30 cellular contexts compared by ENCODE assay signal in the genomic region with DNA sequence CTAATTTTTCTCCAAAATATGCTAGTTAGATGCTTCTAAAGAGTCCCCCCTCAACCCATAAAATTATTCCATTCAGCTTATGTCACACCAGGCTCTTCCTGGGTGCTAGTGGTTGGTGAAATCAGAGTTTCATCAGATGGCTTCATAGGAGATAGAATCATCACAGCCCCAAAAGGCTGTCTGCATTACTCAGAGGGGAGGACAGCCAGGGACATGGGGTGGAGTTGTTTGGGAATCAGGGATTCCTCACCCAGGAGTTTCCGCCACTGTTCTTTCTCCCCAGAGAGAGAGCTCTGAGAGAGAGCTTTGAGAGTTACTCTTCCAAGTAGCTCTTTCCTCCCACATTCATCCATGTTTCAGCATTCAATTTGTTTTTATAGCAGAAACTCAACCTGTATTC. TPM values are rescaled to one million over a fixed set of nuclear protein-coding genes. Genes with fewer than 3 reads are reported as not detected.
DNase-seq lines count a peak whose midpoint lies in the region; ATAC-seq and TF ChIP-seq lines count a peak whose summit lies in the region.
"Had no signal": no experiment of that assay in that cellular context is flagged by ENCODE, and none has a peak within 500 bp of the region (broad histone marks: within the 10 kb centered on the region; RNA-seq: fewer than 3 reads in every experiment).

No MANE protein-coding gene starts in this region.

- TF ChIP-seq CTCF in fibroblast of the aortic adventitia (IDR thresholded peaks at IDR 0.05; ENCODE audit: insufficient read depth, low read length) (no peak), GM13976 (IDR thresholded peaks at IDR 0.05; ENCODE audit: borderline replicate concordance, control extremely low read depth, extremely low read depth, insufficient read depth, missing control alignments) (no peak)

- H3K4me3 ChIP-seq in fibroblast of the aortic adventitia (ENCODE audit: low read depth, low read length) = no peak overlapping the region
- H3K4me3 ChIP-seq: ascending aorta, esophagus muscularis mucosa, mucosa of descending colon, neural progenitor cell, prostate gland, SJSA1, skin epidermis, vagina had no signal

- in situ Hi-C loops in GM13976 (cut with MboI; ENCODE audit: low sequenced_read_pairs, unreplicated experiment) = no loop called here

- no peak for ATAC-seq in HG03139 (IDR thresholded peaks at IDR 0.05; ENCODE audit: unreplicated experiment)
- ATAC-seq: activated CD4-positive, alpha-beta T cell treated with anti-CD3 and anti-CD28 coated beads for 36 hours; activated T-cell treated with anti-CD3 and anti-CD28 coated beads, Interleukin-2, amount 50 U/mL, for 72 hours; mucosa of descending colon; PC-3; stimulated activated effector memory CD8-positive, alpha-beta T cell treated with anti-CD3 and anti-CD28 coated beads, Interleukin-12 subunit alpha, Interleukin-12 subunit beta, amount 100 ng/mL, for 72 hours had no signal

- DNase-seq in GM03348 (ENCODE audit: low spot score) (peak; percentile 84), amniotic epithelial cell (ENCODE audit: low read depth) (peak; percentile 43), fibroblast of the aortic adventitia (ENCODE audit: low read depth) (peak; percentile 31), stromal cell of bone marrow (ENCODE audit: low read depth) (peak; percentile 62), GM13976 (ENCODE audit: low spot score) (no peak), OCI-M2 (lab: John Stamatoyannopoulos, UW; ENCODE audit: unreplicated experiment) (no peak)
- DNase-seq: activated CD4-positive, alpha-beta T cell treated with anti-CD3 and anti-CD28 coated beads for 36 hours; activated naive CD4-positive, alpha-beta T cell treated with anti-CD3 and anti-CD28 coated beads, Interleukin-2, amount 50 U/mL, for 16 hours; activated T-cell treated with anti-CD3 and anti-CD28 coated beads, Interleukin-2, amount 50 U/mL, for 72 hours; BE2C; DMS79; head of caudate nucleus; mucosa of descending colon; NCI-H1048; NCI-H2029; NCI-H345; PC-3; stimulated activated CD4-positive, alpha-beta T cell treated with anti-CD3 and anti-CD28 coated beads, Interleukin-1b, Interleukin-23, amount 100 ng/mL, for 48 hours; T-helper 1 cell had no signal

RNA-seq across cellular contexts. Expression of a gene that starts 0.3 kb away (rescaled TPM):
- 0.45 TPM in 1 of 2 replicates, not detected in the other for total RNA-seq in fibroblast of the aortic adventitia (ENCODE audit: low replicate concordance)
- total RNA-seq: activated CD4-positive, alpha-beta T cell treated with anti-CD3 and anti-CD28 coated beads for 36 hours; activated T-cell treated with anti-CD3 and anti-CD28 coated beads, Interleukin-2, amount 50 U/mL, for 72 hours; ascending aorta; esophagus muscularis mucosa; mucosa of descending colon had no signal

RNA-seq across cellular contexts. Expression of a gene that starts 12.8 kb away (rescaled TPM):
- not detected in 2 replicates for total RNA-seq in fibroblast of the aortic adventitia (ENCODE audit: low replicate concordance)
- total RNA-seq: activated CD4-positive, alpha-beta T cell treated with anti-CD3 and anti-CD28 coated beads for 36 hours; activated T-cell treated with anti-CD3 and anti-CD28 coated beads, Interleukin-2, amount 50 U/mL, for 72 hours; ascending aorta; esophagus muscularis mucosa; mucosa of descending colon; PC-3; prostate gland; temporal lobe; vagina had no signal

RNA-seq across cellular contexts. Expression of a gene that starts 15.0 kb away (rescaled TPM):
- total RNA-seq in fibroblast of the aortic adventitia (ENCODE audit: low replicate concordance) = 0.09 TPM in 1 of 2 replicates, not detected in the other
- total RNA-seq: activated CD4-positive, alpha-beta T cell treated with anti-CD3 and anti-CD28 coated beads for 36 hours; activated T-cell treated with anti-CD3 and anti-CD28 coated beads, Interleukin-2, amount 50 U/mL, for 72 hours; ascending aorta; esophagus muscularis mucosa; mucosa of descending colon; PC-3; prostate gland; SJSA1; vagina had no signal

RNA-seq across cellular contexts. Expression of a gene that starts 31.8 kb away (rescaled TPM):
- total RNA-seq in fibroblast of the aortic adventitia (ENCODE audit: low replicate concordance) = not detected in 2 replicates
- total RNA-seq: activated CD4-positive, alpha-beta T cell treated with anti-CD3 and anti-CD28 coated beads for 36 hours; activated T-cell treated with anti-CD3 and anti-CD28 coated beads, Interleukin-2, amount 50 U/mL, for 72 hours; ascending aorta; esophagus muscularis mucosa; mucosa of descending colon; PC-3; prostate gland; SJSA1; temporal lobe had no signal

RNA-seq across cellular contexts. Expression of a gene that starts 42.0 kb away (rescaled TPM):
- total RNA-seq in fibroblast of the aortic adventitia (ENCODE audit: low replicate concordance) = not detected in 2 replicates
- total RNA-seq: activated CD4-positive, alpha-beta T cell treated with anti-CD3 and anti-CD28 coated beads for 36 hours; activated T-cell treated with anti-CD3 and anti-CD28 coated beads, Interleukin-2, amount 50 U/mL, for 72 hours; ascending aorta; esophagus muscularis mucosa; lower leg skin; mucosa of descending colon; prostate gland; SJSA1; temporal lobe; vagina had no signal

Comparison
In these comparisons a context has a peak if more than half of its experiments do, and no peak if none do; other contexts are left out.
1. DNase-seq: peak in GM03348 (single experiment), amniotic epithelial cell (single experiment), fibroblast of the aortic adventitia (single experiment) and stromal cell of bone marrow (single experiment); none in GM13976 (single experiment) and OCI-M2 (single experiment).